In genomic region chr3:176967525-176967924, GRCh38 we compare ENCODE assay signal across 16 cellular contexts.
"Had no signal": no experiment of that assay in that cellular context is flagged by ENCODE, and none has a peak within 500 bp of the region (broad histone marks: within the 10 kb centered on the region; RNA-seq: fewer than 3 reads in every experiment).

No MANE protein-coding gene starts in this region.

- FAIRE-seq: kidney, pancreas had no signal

- ATAC-seq: gastroesophageal sphincter; left ventricle myocardium superior; pancreas; stimulated activated naive CD8-positive, alpha-beta T cell treated with anti-CD3 and anti-CD28 coated beads, Interleukin-15, Interleukin-2, amounts not matched to agents 100 U/mL and 50 U/mL, for 24 hours; upper lobe of right lung had no signal

- DNase-seq: activated CD4-positive, alpha-beta memory T cell treated with anti-CD3 and anti-CD28 coated beads for 36 hours; activated gamma-delta T cell treated with Interleukin-2 at 50 U/mL for 16 hours; activated naive CD8-positive, alpha-beta T cell treated with anti-CD3 and anti-CD28 coated beads for 36 hours; activated T-cell treated with anti-CD3 and anti-CD28 coated beads, Interleukin-2, amount 50 U/mL, for 48 hours; aorta; colonic mucosa; effector CD8-positive, alpha-beta T cell; kidney; left ventricle myocardium superior; pancreas; stimulated activated CD4-positive, alpha-beta T cell treated with anti-CD3 and anti-CD28 coated beads, Interleukin-4, amount 100 ng/mL, for 1 hour; stimulated activated CD8-positive, alpha-beta memory T cell treated with anti-CD3 and anti-CD28 coated beads, Interleukin-4, amount 100 ng/mL, for 48 hours; stimulated activated naive CD8-positive, alpha-beta T cell treated with anti-CD3 and anti-CD28 coated beads, Interleukin-15, Interleukin-2, amounts not matched to agents 100 U/mL and 50 U/mL, for 24 hours; T1000; upper lobe of right lung had no signal
